In genomic region chr17:73272906-73273218, GRCh38 we compare ENCODE assay signal across 16 cellular contexts. TPM values are rescaled to one million over a fixed set of nuclear protein-coding genes. Genes with fewer than 3 reads are reported as not detected.
A peak's percentile ranks its signal among the peaks of the same experiment; 100 is the strongest.
DNase-seq lines count a peak whose midpoint lies in the region; ATAC-seq lines count a peak whose summit lies in the region.
"Had no signal": no experiment of that assay in that cellular context is flagged by ENCODE, and none has a peak within 500 bp of the region (broad histone marks: within the 10 kb centered on the region; RNA-seq: fewer than 3 reads in every experiment).

No MANE protein-coding gene starts in this region.

- H3K9me3 Mint-ChIP-seq in activated CD4-positive, alpha-beta memory T cell treated with anti-CD3 and anti-CD28 coated beads, Interleukin-2, amount 10 ng/mL, durations not matched to agents 7 days and 5 days, result no peaks in the 10 kb centered on the region

- no peak overlapping the region for H3K9ac ChIP-seq in mesendoderm (ENCODE audit: low read length)

- H3K4me1 ChIP-seq in mesendoderm (ENCODE audit: control insufficient read depth, low read depth, low read length), result no peaks in the 10 kb centered on the region
- H3K4me1 ChIP-seq: Caco-2 had no signal

- no peak overlapping the region for H3K4ac ChIP-seq in mesendoderm (ENCODE audit: low read depth, low read length)

- H3K4me3 ChIP-seq in mesendoderm (ENCODE audit: low read length), result no peak overlapping the region
- H3K4me3 ChIP-seq: HAP-1 had no signal

- no peak overlapping the region for H2AK5ac ChIP-seq in mesendoderm (ENCODE audit: low read length)

- H3K56ac ChIP-seq in mesendoderm (ENCODE audit: low read length), result no peak overlapping the region

- peak; percentile 55 for ATAC-seq in sciatic nerve
- ATAC-seq: PC-3 had no signal

- no peak overlapping the region for H2BK5ac ChIP-seq in mesendoderm (ENCODE audit: low read length)

- no peaks in the 10 kb centered on the region for H3K4me1 Mint-ChIP-seq in activated CD4-positive, alpha-beta memory T cell treated with anti-CD3 and anti-CD28 coated beads, Interleukin-2, amount 10 ng/mL, durations not matched to agents 7 days and 5 days

- H3K4me3 Mint-ChIP-seq in activated CD4-positive, alpha-beta memory T cell treated with anti-CD3 and anti-CD28 coated beads, Interleukin-2, amount 10 ng/mL, durations not matched to agents 7 days and 5 days, result no peak overlapping the region

- H3K27ac ChIP-seq in caudate nucleus (ENCODE audit: low read depth, low read length), result peak overlapping the region; percentile 36
- peak overlapping the region; percentile 30 for H3K27ac ChIP-seq in layer of hippocampus (ENCODE audit: low read depth, low read length)
- no peak overlapping the region for H3K27ac ChIP-seq in mesendoderm (ENCODE audit: low read depth, low read length)

- H3K18ac ChIP-seq in mesendoderm (ENCODE audit: low read length), result no peak overlapping the region

- no peak overlapping the region for H3K23ac ChIP-seq in mesendoderm (ENCODE audit: low read length)

- CTCF ChIA-PET in activated CD4-positive, alpha-beta memory T cell treated with anti-CD3 and anti-CD28 coated beads, Interleukin-2, amount 10 ng/mL, durations not matched to agents 7 days and 5 days (lab: Charles Lee), result no interaction called here

- no peaks in the 10 kb centered on the region for H3K79me2 ChIP-seq in mesendoderm (ENCODE audit: control insufficient read depth, insufficient read depth, low read length)

- POLR2A ChIA-PET in activated CD4-positive, alpha-beta memory T cell treated with anti-CD3 and anti-CD28 coated beads, Interleukin-2, amount 10 ng/mL, durations not matched to agents 7 days and 5 days (lab: Charles Lee), result no interaction called here

- intact Hi-C loops in sciatic nerve (cut with DNase I), result no loop called here

- peak; percentile 70 for DNase-seq in HuH-7 (ENCODE audit: low spot score)
- peak in 18 of 61 donors; percentile 10 to 45 (median 24) for DNase-seq in caudate nucleus (lab: John Stamatoyannopoulos, UW)
- DNase-seq in sciatic nerve (ENCODE audit: low spot score), result no peak
- DNase-seq in mesendoderm, result no peak
- DNase-seq in activated CD4-positive, alpha-beta memory T cell treated with anti-CD3 and anti-CD28 coated beads, Interleukin-2, amount 10 ng/mL, durations not matched to agents 7 days and 5 days, result no peak
- DNase-seq in kidney glomerular epithelial cell (lab: John Stamatoyannopoulos, UW), result no peak
- DNase-seq in GDM1 (lab: John Stamatoyannopoulos, UW), result no peak
- DNase-seq: Caco-2, NCI-H1417, NCI-H2029, NCI-H2171 treated with DMSO at 0.1 percent for 48 hours, NCI-H446 treated with DMSO at 0.1 percent for 48 hours, NCI-H82, PC-3 had no signal

- H3K36me3 Mint-ChIP-seq in activated CD4-positive, alpha-beta memory T cell treated with anti-CD3 and anti-CD28 coated beads, Interleukin-2, amount 10 ng/mL, durations not matched to agents 7 days and 5 days (ENCODE audit: low read depth), result no peaks in the 10 kb centered on the region

- no peak overlapping the region for H3K4me2 ChIP-seq in mesendoderm (ENCODE audit: low read length)

- H3K36me3 ChIP-seq in mesendoderm (ENCODE audit: control insufficient read depth, insufficient read depth, low read length), result no peaks in the 10 kb centered on the region
- H3K36me3 ChIP-seq: HAP-1 had no signal

- H3K27me3 ChIP-seq in layer of hippocampus (ENCODE audit: control insufficient read depth, insufficient read depth, low read length) (no peaks in the 10 kb centered on the region), mesendoderm (ENCODE audit: insufficient read depth, low read length, poor library complexity) (no peaks in the 10 kb centered on the region)

- no peak overlapping the region for H4K5ac ChIP-seq in mesendoderm (ENCODE audit: low read length)

- H3K79me1 ChIP-seq in mesendoderm (ENCODE audit: low read length), result no peaks in the 10 kb centered on the region

- no peak overlapping the region for H3K27ac Mint-ChIP-seq in activated CD4-positive, alpha-beta memory T cell treated with anti-CD3 and anti-CD28 coated beads, Interleukin-2, amount 10 ng/mL, durations not matched to agents 7 days and 5 days

- H2BK120ac ChIP-seq in mesendoderm (ENCODE audit: low read depth, low read length), result no peak overlapping the region

- no peaks in the 10 kb centered on the region for H3K27me3 Mint-ChIP-seq in activated CD4-positive, alpha-beta memory T cell treated with anti-CD3 and anti-CD28 coated beads, Interleukin-2, amount 10 ng/mL, durations not matched to agents 7 days and 5 days

- H4K8ac ChIP-seq in mesendoderm (ENCODE audit: low read depth, low read length), result no peak overlapping the region

- no peak overlapping the region for H2BK15ac ChIP-seq in mesendoderm (replicated peaks; ENCODE audit: low read depth)

- WGBS in mesendoderm (ENCODE audit: extremely low coverage, insufficient coverage, low lambda C conversion rate), result no CpG with 5 or more reads among the region's 8 CpGs

RNA-seq across cellular contexts. Expression of gene CPSF4L, which starts 11.2 kb away (rescaled TPM):
- total RNA-seq in sciatic nerve, result not detected
- polyA plus RNA-seq in mesendoderm (2013, experiment 1 of 2), result 0.06 TPM
- polyA plus RNA-seq in mesendoderm (2013, experiment 2 of 2), result not detected
- not detected for total RNA-seq in activated CD4-positive, alpha-beta memory T cell treated with anti-CD3 and anti-CD28 coated beads, Interleukin-2, amount 10 ng/mL, durations not matched to agents 7 days and 5 days
- total RNA-seq: Caco-2, PC-3 had no signal

RNA-seq across cellular contexts. Expression of gene CDC42EP4, which starts 38.9 kb away (rescaled TPM):
- 98.8 TPM for total RNA-seq in sciatic nerve
- polyA plus RNA-seq in mesendoderm (2013, experiment 1 of 2), result 5.7 TPM
- 5.1 TPM for polyA plus RNA-seq in mesendoderm (2013, experiment 2 of 2)
- 1 to 10 TPM; 3.6 to 3.8 TPM for total RNA-seq in activated CD4-positive, alpha-beta memory T cell treated with anti-CD3 and anti-CD28 coated beads, Interleukin-2, amount 10 ng/mL, durations not matched to agents 7 days and 5 days

Comparison
In these comparisons a context has a peak if more than half of its experiments do, and no peak if none do; other contexts are left out.
1. RNA of gene CDC42EP4, which starts 38.9 kb away (total RNA-seq): 98.8 TPM in sciatic nerve (single experiment); 3.6 to 3.8 TPM in activated CD4-positive, alpha-beta memory T cell treated with anti-CD3 and anti-CD28 coated beads, Interleukin-2, amount 10 ng/mL, durations not matched to agents 7 days and 5 days; every median in the first group is over 10 times any median in the second.